Comparison of ENCODE assay signal across 9 cellular contexts in the genomic region with DNA sequence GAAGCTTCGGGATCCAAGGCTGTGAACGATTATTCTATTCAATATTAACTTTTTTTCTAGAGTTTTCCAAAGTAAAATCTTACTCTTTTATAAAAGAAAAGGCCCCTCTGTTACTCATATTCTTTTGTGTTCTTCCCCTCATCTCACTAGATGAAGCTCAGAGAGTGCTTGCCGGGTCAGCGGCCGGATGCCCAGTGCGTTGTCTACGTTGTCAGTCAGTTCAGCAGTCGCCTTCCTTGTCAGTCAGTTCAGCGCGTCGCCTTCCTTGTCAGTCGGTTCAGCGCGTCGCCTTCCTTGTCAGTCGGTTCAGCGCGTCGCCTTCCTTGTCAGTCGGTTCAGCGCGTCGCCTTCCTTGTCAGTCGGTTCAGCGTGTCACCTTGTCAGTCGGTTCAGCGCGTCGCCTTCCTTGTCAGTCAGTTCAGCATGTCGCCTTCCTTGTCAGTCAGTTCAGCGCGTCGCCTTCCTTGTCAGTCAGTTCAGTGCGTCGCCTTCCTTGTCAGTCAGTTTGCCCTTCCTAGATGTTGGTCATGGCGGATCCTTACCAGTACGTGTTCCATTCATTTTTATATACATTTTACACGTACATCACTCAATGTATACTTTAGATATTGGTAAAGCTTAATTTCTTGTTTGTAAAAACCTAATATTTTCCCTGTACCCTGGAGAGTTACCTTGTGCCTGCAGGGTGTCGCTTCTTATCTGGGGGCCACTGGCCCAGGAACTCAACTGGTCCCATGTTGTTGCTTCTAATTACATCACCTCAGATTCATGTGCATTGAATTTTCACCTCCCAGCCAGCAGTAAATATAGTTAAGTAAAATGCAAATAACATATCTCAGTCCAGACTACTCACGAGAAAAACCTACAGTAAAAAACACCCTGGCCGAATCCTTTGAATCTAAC.
"Had no signal": no experiment of that assay in that cellular context is flagged by ENCODE, and none has a peak within 500 bp of the region (broad histone marks: within the 10 kb centered on the region; RNA-seq: fewer than 3 reads in every experiment).

No MANE protein-coding gene starts in this region.

- H3K27ac ChIP-seq: HL-60 had no signal

- DNase-seq: H9, HCEC 1CT, KG1 had no signal

- H3K36me3 Mint-ChIP-seq: IgD-negative memory B cell had no signal

- H3K27ac Mint-ChIP-seq: GM23338, H9, IgD-negative memory B cell had no signal

- H2AFZ ChIP-seq: GM23338 had no signal

- H3K4me3 ChIP-seq: GM23338 had no signal

- H3K4me2 ChIP-seq: GM23338 had no signal

- H3K4me3 Mint-ChIP-seq: GM23338, H9, IgD-negative memory B cell had no signal

- ATAC-seq: GM23338, HepG2 had no signal

- FAIRE-seq: H1, H54, HepG2 had no signal

- H3K9me3 Mint-ChIP-seq: GM23338, H9 had no signal

- H3K4me1 Mint-ChIP-seq: GM23338, H9, IgD-negative memory B cell had no signal
